ENCODE assay signal across 1 cellular context in the genomic region with DNA sequence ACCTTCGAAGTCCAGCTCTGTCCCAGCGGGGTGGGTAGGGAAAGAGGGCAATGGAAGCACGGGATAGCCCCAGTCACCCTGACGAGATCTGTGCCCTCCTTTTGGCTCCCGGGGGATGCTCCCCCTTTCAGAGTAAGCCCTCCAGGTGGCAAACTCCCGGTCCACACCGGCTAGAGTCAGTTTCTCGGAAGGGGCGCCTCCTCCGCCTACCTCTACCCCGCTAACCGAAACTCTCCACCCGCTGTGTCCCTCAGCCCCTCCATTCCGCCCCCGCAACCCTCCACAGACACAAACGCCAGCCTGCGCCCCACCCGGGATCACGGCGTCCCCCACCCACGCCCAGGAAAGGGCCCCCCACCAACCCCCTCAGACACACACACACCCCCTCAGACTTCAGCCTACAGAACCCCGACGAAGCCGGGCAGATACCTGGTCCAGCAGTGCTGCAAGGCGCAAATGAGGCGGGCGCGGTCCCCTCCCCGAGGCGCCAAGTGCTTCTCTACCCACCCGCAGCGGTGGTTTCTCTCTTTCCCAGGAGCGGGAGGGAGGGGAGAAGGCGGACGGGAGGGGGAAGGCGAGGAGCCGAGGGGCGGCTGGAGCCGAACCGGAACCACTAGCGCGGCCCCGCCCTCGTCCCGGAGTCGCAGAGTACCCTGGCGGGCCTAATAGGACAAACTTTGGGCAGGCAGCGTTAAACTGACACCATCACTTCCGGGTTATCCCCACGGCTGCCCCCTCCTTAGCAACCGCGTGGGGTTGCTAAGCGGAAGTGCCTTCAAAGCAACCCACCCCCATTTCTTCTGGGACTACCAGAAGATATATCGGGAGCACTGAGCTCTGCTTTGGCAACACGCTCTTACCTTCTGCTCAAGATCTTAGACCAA.
TF ChIP-seq lines count a peak whose summit lies in the region.

CSNK1G1 (minus strand) TSS at position 615 of the 884 bp plus-strand sequence. CDS start 55,674 bp downstream, outside the sequence.

TF ChIP-seq in K562, 482 proteins besides CTCF, POLR2A, EP300 and RAD21 (continued from another document and continues in another):
- TF ChIP-seq KLF10 (CRISPR knock-in tag; IDR thresholded peaks at IDR 0.05) (no peak), DNMT1 (IDR thresholded peaks at IDR 0.05) (no peak), CC2D1A (IDR thresholded peaks at IDR 0.05) (no peak), PREB (CRISPR knock-in tag; IDR thresholded peaks at IDR 0.05) (no peak), BRF1 (IDR thresholded peaks at IDR 0.05; ENCODE audit: borderline replicate concordance, extremely low read depth, insufficient read length) (no peak), TAF1 (IDR thresholded peaks at IDR 0.05; ENCODE audit: control insufficient read depth, extremely low read depth, insufficient read depth, low read length, severe bottlenecking) (peak; percentile 65), SMARCA4 (IDR thresholded peaks at IDR 0.05) (peak; percentile 27; the same call in 1 of the 2 replicates), ILF3 (IDR thresholded peaks at IDR 0.05; ENCODE audit: borderline replicate concordance) (no peak), FOXP1 (CRISPR knock-in tag; IDR thresholded peaks at IDR 0.05) (no peak), ZBTB8A (IDR thresholded peaks at IDR 0.05; ENCODE audit: partially characterized antibody) (no peak), PPARD (CRISPR knock-in tag; IDR thresholded peaks at IDR 0.05) (no peak), ZNF75A (CRISPR knock-in tag; IDR thresholded peaks at IDR 0.05) (no peak), ATF1 (CRISPR knock-in tag; IDR thresholded peaks at IDR 0.05) (no peak), ATF1 (tag; IDR thresholded peaks at IDR 0.05) (peak; percentile 82), HMGN3 (IDR thresholded peaks at IDR 0.05; ENCODE audit: borderline replicate concordance, extremely low read depth, insufficient read length, low read depth, low read length) (peak; percentile 85), NEUROD1 (IDR thresholded peaks at IDR 0.05; ENCODE audit: borderline replicate concordance, low read depth, low read length, partially characterized antibody) (no peak), CHD2 (IDR thresholded peaks at IDR 0.05; ENCODE audit: low read depth, low read length) (no peak), TSC22D4 (tag; IDR thresholded peaks at IDR 0.05) (no peak), LCOR (CRISPR knock-in tag; IDR thresholded peaks at IDR 0.05) (no peak; the same call in 1 of the 2 replicates), TAF7 (tag; IDR thresholded peaks at IDR 0.05) (no peak), ZSCAN32 (CRISPR knock-in tag; IDR thresholded peaks at IDR 0.05) (no peak), RAD51 (IDR thresholded peaks at IDR 0.05; ENCODE audit: borderline replicate concordance, low read depth) (no peak), SLC30A9 (CRISPR knock-in tag; IDR thresholded peaks at IDR 0.05) (no peak), IRF9 (tag; IDR thresholded peaks at IDR 0.05) (no peak), ZNF197 (CRISPR knock-in tag; IDR thresholded peaks at IDR 0.05; ENCODE audit: low read depth) (no peak), GABPB1 (CRISPR knock-in tag; IDR thresholded peaks at IDR 0.05) (peak; percentile 96), DMBX1 (CRISPR knock-in tag; IDR thresholded peaks at IDR 0.05; ENCODE audit: borderline replicate concordance) (no peak), TGIF2 (CRISPR knock-in tag; IDR thresholded peaks at IDR 0.05) (no peak), TBL1XR1 (IDR thresholded peaks at IDR 0.05; ENCODE audit: low read length in 2 of 2) (no peak), ZNF584 (CRISPR knock-in tag; IDR thresholded peaks at IDR 0.05; ENCODE audit: low read depth) (peak; percentile 24; the same call in 1 of the 2 replicates), FOXJ2 (tag; IDR thresholded peaks at IDR 0.05) (peak; percentile 64), MECOM (CRISPR knock-in tag; IDR thresholded peaks at IDR 0.05) (no peak), HBP1 (CRISPR knock-in tag; IDR thresholded peaks at IDR 0.05) (no peak), TEAD1 (CRISPR knock-in tag; IDR thresholded peaks at IDR 0.05) (no peak), KAT2B (IDR thresholded peaks at IDR 0.05; ENCODE audit: low read depth, low read length) (no peak), OTX1 (CRISPR knock-in tag; IDR thresholded peaks at IDR 0.05) (no peak), TAF15 (IDR thresholded peaks at IDR 0.05; ENCODE audit: low read depth, low read length) (no peak), HOMEZ (CRISPR knock-in tag; IDR thresholded peaks at IDR 0.05) (no peak), NR2C2 (CRISPR knock-in tag; IDR thresholded peaks at IDR 0.05) (peak; percentile 99), NR2C2 (tag; IDR thresholded peaks at IDR 0.05) (peak; percentile 100), CXXC5 (CRISPR knock-in tag; IDR thresholded peaks at IDR 0.05) (peak; percentile 92), TARDBP (IDR thresholded peaks at IDR 0.05) (no peak), GATAD2B (IDR thresholded peaks at IDR 0.05; ENCODE audit: borderline replicate concordance) (no peak), MYC (IDR thresholded peaks at IDR 0.05; ENCODE audit: low read depth, low read length) (peak; percentile 33; the same call in 1 of the 2 replicates), MYC (CRISPR knock-in tag; IDR thresholded peaks at IDR 0.05; ENCODE audit: borderline replicate concordance, low read depth) (0 out of 2 replicates have a peak, but pooled peaks have one; percentile 38), ZNF224 (CRISPR knock-in tag; IDR thresholded peaks at IDR 0.05) (no peak)
- TF ChIP-seq, protein P1, sequence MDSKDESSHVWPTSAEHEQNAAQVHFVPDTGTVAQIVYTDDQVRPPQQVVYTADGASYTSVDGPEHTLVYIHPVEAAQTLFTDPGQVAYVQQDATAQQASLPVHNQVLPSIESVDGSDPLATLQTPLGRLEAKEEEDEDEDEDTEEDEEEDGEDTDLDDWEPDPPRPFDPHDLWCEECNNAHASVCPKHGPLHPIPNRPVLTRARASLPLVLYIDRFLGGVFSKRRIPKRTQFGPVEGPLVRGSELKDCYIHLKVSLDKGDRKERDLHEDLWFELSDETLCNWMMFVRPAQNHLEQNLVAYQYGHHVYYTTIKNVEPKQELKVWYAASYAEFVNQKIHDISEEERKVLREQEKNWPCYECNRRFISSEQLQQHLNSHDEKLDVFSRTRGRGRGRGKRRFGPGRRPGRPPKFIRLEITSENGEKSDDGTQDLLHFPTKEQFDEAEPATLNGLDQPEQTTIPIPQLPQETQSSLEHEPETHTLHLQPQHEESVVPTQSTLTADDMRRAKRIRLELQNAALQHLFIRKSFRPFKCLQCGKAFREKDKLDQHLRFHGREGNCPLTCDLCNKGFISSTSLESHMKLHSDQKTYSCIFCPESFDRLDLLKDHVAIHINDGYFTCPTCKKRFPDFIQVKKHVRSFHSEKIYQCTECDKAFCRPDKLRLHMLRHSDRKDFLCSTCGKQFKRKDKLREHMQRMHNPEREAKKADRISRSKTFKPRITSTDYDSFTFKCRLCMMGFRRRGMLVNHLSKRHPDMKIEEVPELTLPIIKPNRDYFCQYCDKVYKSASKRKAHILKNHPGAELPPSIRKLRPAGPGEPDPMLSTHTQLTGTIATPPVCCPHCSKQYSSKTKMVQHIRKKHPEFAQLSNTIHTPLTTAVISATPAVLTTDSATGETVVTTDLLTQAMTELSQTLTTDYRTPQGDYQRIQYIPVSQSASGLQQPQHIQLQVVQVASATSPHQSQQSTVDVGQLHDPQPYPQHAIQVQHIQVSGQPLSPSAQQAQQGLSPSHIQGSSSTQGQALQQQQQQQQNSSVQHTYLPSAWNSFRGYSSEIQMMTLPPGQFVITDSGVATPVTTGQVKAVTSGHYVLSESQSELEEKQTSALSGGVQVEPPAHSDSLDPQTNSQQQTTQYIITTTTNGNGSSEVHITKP (IDR thresholded peaks at IDR 0.05; ENCODE audit: partially characterized antibody) = peak; percentile 46
- TF ChIP-seq, protein P2, sequence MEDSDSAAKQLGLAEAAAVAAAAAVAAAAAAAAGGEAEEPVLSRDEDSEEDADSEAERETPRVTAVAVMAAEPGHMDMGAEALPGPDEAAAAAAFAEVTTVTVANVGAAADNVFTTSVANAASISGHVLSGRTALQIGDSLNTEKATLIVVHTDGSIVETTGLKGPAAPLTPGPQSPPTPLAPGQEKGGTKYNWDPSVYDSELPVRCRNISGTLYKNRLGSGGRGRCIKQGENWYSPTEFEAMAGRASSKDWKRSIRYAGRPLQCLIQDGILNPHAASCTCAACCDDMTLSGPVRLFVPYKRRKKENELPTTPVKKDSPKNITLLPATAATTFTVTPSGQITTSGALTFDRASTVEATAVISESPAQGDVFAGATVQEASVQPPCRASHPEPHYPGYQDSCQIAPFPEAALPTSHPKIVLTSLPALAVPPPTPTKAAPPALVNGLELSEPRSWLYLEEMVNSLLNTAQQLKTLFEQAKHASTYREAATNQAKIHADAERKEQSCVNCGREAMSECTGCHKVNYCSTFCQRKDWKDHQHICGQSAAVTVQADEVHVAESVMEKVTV (CRISPR knock-in tag; IDR thresholded peaks at IDR 0.05) = no peak
- TF ChIP-seq, protein P3, sequence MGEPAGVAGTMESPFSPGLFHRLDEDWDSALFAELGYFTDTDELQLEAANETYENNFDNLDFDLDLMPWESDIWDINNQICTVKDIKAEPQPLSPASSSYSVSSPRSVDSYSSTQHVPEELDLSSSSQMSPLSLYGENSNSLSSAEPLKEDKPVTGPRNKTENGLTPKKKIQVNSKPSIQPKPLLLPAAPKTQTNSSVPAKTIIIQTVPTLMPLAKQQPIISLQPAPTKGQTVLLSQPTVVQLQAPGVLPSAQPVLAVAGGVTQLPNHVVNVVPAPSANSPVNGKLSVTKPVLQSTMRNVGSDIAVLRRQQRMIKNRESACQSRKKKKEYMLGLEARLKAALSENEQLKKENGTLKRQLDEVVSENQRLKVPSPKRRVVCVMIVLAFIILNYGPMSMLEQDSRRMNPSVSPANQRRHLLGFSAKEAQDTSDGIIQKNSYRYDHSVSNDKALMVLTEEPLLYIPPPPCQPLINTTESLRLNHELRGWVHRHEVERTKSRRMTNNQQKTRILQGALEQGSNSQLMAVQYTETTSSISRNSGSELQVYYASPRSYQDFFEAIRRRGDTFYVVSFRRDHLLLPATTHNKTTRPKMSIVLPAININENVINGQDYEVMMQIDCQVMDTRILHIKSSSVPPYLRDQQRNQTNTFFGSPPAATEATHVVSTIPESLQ (CRISPR knock-in tag; IDR thresholded peaks at IDR 0.05) = no peak
- TF ChIP-seq, protein P4, sequence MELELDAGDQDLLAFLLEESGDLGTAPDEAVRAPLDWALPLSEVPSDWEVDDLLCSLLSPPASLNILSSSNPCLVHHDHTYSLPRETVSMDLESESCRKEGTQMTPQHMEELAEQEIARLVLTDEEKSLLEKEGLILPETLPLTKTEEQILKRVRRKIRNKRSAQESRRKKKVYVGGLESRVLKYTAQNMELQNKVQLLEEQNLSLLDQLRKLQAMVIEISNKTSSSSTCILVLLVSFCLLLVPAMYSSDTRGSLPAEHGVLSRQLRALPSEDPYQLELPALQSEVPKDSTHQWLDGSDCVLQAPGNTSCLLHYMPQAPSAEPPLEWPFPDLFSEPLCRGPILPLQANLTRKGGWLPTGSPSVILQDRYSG (tag; conservative IDR thresholded peaks at IDR 0.05; ENCODE audit: low read depth) = no peak
- TF ChIP-seq, protein P5, sequence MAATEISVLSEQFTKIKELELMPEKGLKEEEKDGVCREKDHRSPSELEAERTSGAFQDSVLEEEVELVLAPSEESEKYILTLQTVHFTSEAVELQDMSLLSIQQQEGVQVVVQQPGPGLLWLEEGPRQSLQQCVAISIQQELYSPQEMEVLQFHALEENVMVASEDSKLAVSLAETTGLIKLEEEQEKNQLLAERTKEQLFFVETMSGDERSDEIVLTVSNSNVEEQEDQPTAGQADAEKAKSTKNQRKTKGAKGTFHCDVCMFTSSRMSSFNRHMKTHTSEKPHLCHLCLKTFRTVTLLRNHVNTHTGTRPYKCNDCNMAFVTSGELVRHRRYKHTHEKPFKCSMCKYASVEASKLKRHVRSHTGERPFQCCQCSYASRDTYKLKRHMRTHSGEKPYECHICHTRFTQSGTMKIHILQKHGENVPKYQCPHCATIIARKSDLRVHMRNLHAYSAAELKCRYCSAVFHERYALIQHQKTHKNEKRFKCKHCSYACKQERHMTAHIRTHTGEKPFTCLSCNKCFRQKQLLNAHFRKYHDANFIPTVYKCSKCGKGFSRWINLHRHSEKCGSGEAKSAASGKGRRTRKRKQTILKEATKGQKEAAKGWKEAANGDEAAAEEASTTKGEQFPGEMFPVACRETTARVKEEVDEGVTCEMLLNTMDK (IDR thresholded peaks at IDR 0.05; ENCODE audit: borderline replicate concordance, insufficient read depth, low read depth, low read length, poor library complexity, severe bottlenecking) = no peak
